Comparison of ENCODE assay signal across 6 cellular contexts in genomic region chr1:87976316-87976715, GRCh38.
"Had no signal": no experiment of that assay in that cellular context is flagged by ENCODE, and none has a peak within 500 bp of the region (broad histone marks: within the 10 kb centered on the region; RNA-seq: fewer than 3 reads in every experiment).

No MANE protein-coding gene starts in this region.

- DNase-seq: H9, HCEC 1CT, KBM-7 had no signal

- H3K4me3 ChIP-seq: GM23338 had no signal

- H3K27ac ChIP-seq: HL-60 had no signal

- ATAC-seq: GM23338, HepG2 had no signal
